Comparison of ENCODE assay signal across 30 cellular contexts in the genomic region with DNA sequence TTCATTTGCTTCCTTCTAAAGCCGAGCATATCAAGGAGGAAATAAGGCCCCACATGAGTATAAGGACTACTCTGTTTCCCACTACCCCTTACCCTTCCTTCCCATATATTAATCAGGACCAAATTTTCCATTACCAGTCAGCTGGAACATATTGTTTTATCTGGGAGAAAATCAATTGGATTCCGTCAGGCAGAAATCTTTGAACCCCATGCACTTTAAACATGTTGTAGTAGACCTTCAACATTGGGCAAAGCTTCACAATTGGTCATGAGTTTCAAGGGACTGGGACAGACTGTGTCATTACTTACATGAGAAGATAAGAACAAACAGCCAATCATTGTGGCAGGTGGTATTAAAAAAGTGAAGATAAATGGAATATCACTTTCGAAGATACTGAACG.
"Had no signal": no experiment of that assay in that cellular context is flagged by ENCODE, and none has a peak within 500 bp of the region (broad histone marks: within the 10 kb centered on the region; RNA-seq: fewer than 3 reads in every experiment).

No MANE protein-coding gene starts in this region.

- H3K36me3 ChIP-seq: ascending aorta, cardiac muscle cell had no signal

- H3K27ac ChIP-seq: ascending aorta, cardiac muscle cell, VCaP had no signal

- H3K4me1 ChIP-seq: ascending aorta had no signal

- FAIRE-seq: bronchial epithelial cell, TTC549 had no signal

- H3K27me3 ChIP-seq: ascending aorta, cardiac muscle cell had no signal

- ATAC-seq: activated CD8-positive, alpha-beta memory T cell treated with anti-CD3 and anti-CD28 coated beads, Interleukin-2, amount 10 ng/mL, durations not matched to agents 7 days and 5 days; activated CD8-positive, alpha-beta T cell treated with anti-CD3 and anti-CD28 coated beads, Interleukin-2, amount 10 ng/mL, durations not matched to agents 7 days and 5 days; activated naive CD8-positive, alpha-beta T cell treated with anti-CD3 and anti-CD28 coated beads, Interleukin-2, amount 50 U/mL, for 24 hours had no signal

- DNase-seq: activated B cell treated with CpG ODN at 0.5 μM for 24 hours; activated CD4-positive, alpha-beta memory T cell treated with anti-CD3 and anti-CD28 coated beads, Interleukin-2, amount 10 ng/mL, durations not matched to agents 7 days and 5 days; activated CD4-positive, alpha-beta T cell treated with anti-CD3 and anti-CD28 coated beads for 4 hours; activated CD4-positive, alpha-beta T cell treated with anti-CD3 and anti-CD28 coated beads, Interleukin-2, amount 10 ng/mL, durations not matched to agents 24 days and 14 days; activated CD4-positive, alpha-beta T cell treated with anti-CD3 and anti-CD28 coated beads, Interleukin-2, amount 50 U/mL, for 48 hours; activated CD4-positive, CD25-positive, alpha-beta regulatory T cell treated with anti-CD3 and anti-CD28 coated beads, Interleukin-2, amount 50 U/mL, for 72 hours; activated CD8-positive, alpha-beta memory T cell treated with anti-CD3 and anti-CD28 coated beads for 24 hours; activated CD8-positive, alpha-beta memory T cell treated with anti-CD3 and anti-CD28 coated beads, Interleukin-2, amount 10 ng/mL, durations not matched to agents 7 days and 5 days; activated CD8-positive, alpha-beta memory T cell treated with anti-CD3 and anti-CD28 coated beads, Interleukin-2, amount 50 U/mL, for 48 hours; activated CD8-positive, alpha-beta T cell treated with anti-CD3 and anti-CD28 coated beads, Interleukin-2, amount 10 ng/mL, durations not matched to agents 7 days and 5 days; activated effector memory CD4-positive, alpha-beta T cell treated with Interleukin-2 at 50 U/mL for 16 hours; activated gamma-delta T cell; activated naive CD4-positive, alpha-beta T cell treated with anti-CD3 and anti-CD28 coated beads, Interleukin-2, amount 10 ng/mL, durations not matched to agents 7 days and 5 days; activated naive CD4-positive, alpha-beta T cell treated with Interleukin-2 at 50 U/mL for 16 hours; activated naive CD8-positive, alpha-beta T cell treated with anti-CD3 and anti-CD28 coated beads, Interleukin-2, amount 10 ng/mL, durations not matched to agents 7 days and 5 days; activated naive CD8-positive, alpha-beta T cell treated with anti-CD3 and anti-CD28 coated beads, Interleukin-2, amount 50 U/mL, for 24 hours; activated T-cell treated with anti-CD3 and anti-CD28 coated beads, Interleukin-2, amount 50 U/mL, for 24 hours; activated T-cell treated with anti-CD3 and anti-CD28 coated beads, Interleukin-2, amount 50 U/mL, for 48 hours; amygdala; anterior cingulate cortex; caudate nucleus; cerebellar nuclear complex; T-helper 1 cell; T-helper 2 cell; T-helper 9 cell had no signal

- H3K9me3 ChIP-seq: ascending aorta had no signal

- H3K4me3 ChIP-seq: ascending aorta, cardiac muscle cell had no signal
